Comparison of ENCODE assay signal across 23 cellular contexts in the genomic region with DNA sequence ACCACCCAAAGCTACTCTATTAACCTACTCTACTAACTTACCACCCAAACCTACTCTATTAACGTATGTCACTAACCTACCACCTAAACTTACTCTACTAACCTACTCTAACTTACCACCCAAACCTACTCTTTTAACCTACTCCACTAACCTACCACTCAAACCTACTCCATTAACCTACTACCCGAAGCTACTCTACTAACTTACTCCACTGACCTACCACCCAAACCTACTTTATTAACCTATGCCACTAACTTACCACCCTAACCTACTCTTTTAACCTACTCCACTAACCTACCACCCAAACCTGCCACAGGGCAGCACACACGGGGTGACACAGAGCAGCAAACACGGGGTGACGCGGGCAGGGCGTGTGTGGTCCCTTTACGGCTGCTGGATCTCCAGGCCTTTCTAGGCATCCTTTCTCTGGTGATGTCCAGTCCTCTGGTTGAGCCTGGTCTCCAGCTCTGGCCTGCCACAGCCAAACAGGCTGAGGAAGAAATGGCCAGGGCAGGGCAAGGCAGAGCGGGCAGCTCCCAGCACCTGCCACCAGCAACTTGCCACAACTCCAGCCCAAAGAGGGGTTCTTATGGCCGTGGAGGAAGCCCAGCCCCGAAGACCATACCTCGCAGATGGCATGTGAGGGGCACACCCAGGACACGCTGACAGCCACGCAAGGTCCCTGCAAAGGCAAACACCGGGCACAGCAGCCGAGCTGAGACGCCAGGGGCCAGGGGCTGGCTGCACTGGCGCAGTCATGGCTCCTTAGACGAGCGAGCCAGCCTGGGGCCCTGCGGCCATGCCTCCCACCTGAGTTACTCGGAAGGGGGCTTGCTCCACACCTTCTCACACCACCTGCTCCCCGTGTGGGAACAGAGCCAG. TPM values are rescaled to one million over a fixed set of nuclear protein-coding genes. Genes with fewer than 3 reads are reported as not detected.
DNase-seq lines count a peak whose midpoint lies in the region; ATAC-seq and TF ChIP-seq lines count a peak whose summit lies in the region.
"Had no signal": no experiment of that assay in that cellular context is flagged by ENCODE, and none has a peak within 500 bp of the region (broad histone marks: within the 10 kb centered on the region; RNA-seq: fewer than 3 reads in every experiment).

No MANE protein-coding gene starts in this region.

- H3K4me2 ChIP-seq in neuronal stem cell (ENCODE audit: insufficient read depth, low read length, poor library complexity, severe bottlenecking), result no peak overlapping the region
- H3K4me2 ChIP-seq: smooth muscle cell had no signal

- peak overlapping the region; percentile 5 for H2AK5ac ChIP-seq in neuronal stem cell (ENCODE audit: low read depth, low read length)

- no peak overlapping the region for H2BK12ac ChIP-seq in neuronal stem cell (ENCODE audit: low read length)

- no peaks in the 10 kb centered on the region for H3K36me3 ChIP-seq in neuronal stem cell (replicated peaks in 1 of 2; ENCODE audit: control insufficient read depth in 2 of 2, insufficient read depth in 2 of 2, low read length in 2 of 2)
- H3K36me3 ChIP-seq: heart right ventricle, upper lobe of right lung had no signal

- H3K4me1 Mint-ChIP-seq in stimulated activated naive CD8-positive, alpha-beta T cell treated with anti-CD3 and anti-CD28 coated beads, Interleukin-15, amount 100 ng/mL, for 72 hours, result no peaks in the 10 kb centered on the region
- peaks cover 60% of the 10 kb centered on the region for H3K4me1 Mint-ChIP-seq in endothelial cell (ENCODE audit: unreplicated experiment)
- H3K4me1 Mint-ChIP-seq: activated naive CD8-positive, alpha-beta T cell treated with anti-CD3 and anti-CD28 coated beads, Interleukin-2, amount 50 U/mL, for 24 hours; memory B cell; naive thymus-derived CD8-positive, alpha-beta T cell had no signal

- no peak overlapping the region for H2BK120ac ChIP-seq in neuronal stem cell (ENCODE audit: low read depth, low read length)

- no peak overlapping the region for H3K4me3 ChIP-seq in neuronal stem cell (ENCODE audit: low read length in 2 of 2)
- H3K4me3 ChIP-seq: coronary artery, heart right ventricle, SJCRH30, smooth muscle cell, upper lobe of right lung had no signal

- H3K27me3 ChIP-seq in neuronal stem cell (ENCODE audit: control insufficient read depth in 3 of 3, insufficient read depth in 3 of 3, low read depth in 1 of 3, low read length in 3 of 3), result no peaks in the 10 kb centered on the region
- H3K27me3 ChIP-seq: heart right ventricle, SJCRH30, upper lobe of right lung had no signal

- peaks cover 0 to 28% of the 10 kb centered on the region in 2 donors for H3K4me1 ChIP-seq in neuronal stem cell (ENCODE audit: control insufficient read depth in 2 of 2, insufficient read depth in 1 of 2, low read depth in 1 of 2, low read length in 2 of 2)

- TF ChIP-seq CTCF in endothelial cell (IDR thresholded peaks at IDR 0.05; ENCODE audit: unreplicated experiment), result no peak

- no peak overlapping the region for H2AFZ ChIP-seq in neuronal stem cell (ENCODE audit: low read length)

- no peak overlapping the region for H3K14ac ChIP-seq in neuronal stem cell (ENCODE audit: low read length)

- no peak overlapping the region for H3K4me3 Mint-ChIP-seq in stimulated activated naive CD8-positive, alpha-beta T cell treated with anti-CD3 and anti-CD28 coated beads, Interleukin-15, amount 100 ng/mL, for 72 hours
- peak overlapping the region; percentile 66 for H3K4me3 Mint-ChIP-seq in endothelial cell (ENCODE audit: unreplicated experiment)
- H3K4me3 Mint-ChIP-seq: activated naive CD8-positive, alpha-beta T cell treated with anti-CD3 and anti-CD28 coated beads, Interleukin-2, amount 50 U/mL, for 24 hours; memory B cell; naive thymus-derived CD8-positive, alpha-beta T cell had no signal

- H3K23ac ChIP-seq in neuronal stem cell (ENCODE audit: low read depth, low read length, poor library complexity), result no peak overlapping the region

- H3K36me3 Mint-ChIP-seq in endothelial cell (ENCODE audit: low read depth, unreplicated experiment), result peaks cover 21% of the 10 kb centered on the region
- H3K36me3 Mint-ChIP-seq: naive thymus-derived CD8-positive, alpha-beta T cell had no signal

- no peak overlapping the region for H2BK15ac ChIP-seq in neuronal stem cell (ENCODE audit: low read length)

- no peak for DNase-seq in stimulated activated naive CD8-positive, alpha-beta T cell treated with anti-CD3 and anti-CD28 coated beads, Interleukin-15, amount 100 ng/mL, for 72 hours
- DNase-seq in stimulated activated naive CD8-positive, alpha-beta T cell treated with anti-CD3 and anti-CD28 coated beads, Interleukin-15, Interleukin-2, amounts not matched to agents 100 U/mL and 50 U/mL, for 24 hours, result no peak
- DNase-seq in endothelial cell (ENCODE audit: low spot score) (no peak), neuronal stem cell (ENCODE audit: low spot score) (no peak), SIG-M5 (lab: John Stamatoyannopoulos, UW) (no peak), NCI-H2081 (lab: John Stamatoyannopoulos, UW) (no peak), medulla oblongata (ENCODE audit: extremely low spot score) (no peak), left lobe of liver (ENCODE audit: low spot score) (no peak)
- DNase-seq: activated CD4-positive, alpha-beta T cell treated with anti-CD3 and anti-CD28 coated beads, Interleukin-2, amount 50 U/mL, for 1 hour; activated CD8-positive, alpha-beta memory T cell treated with anti-CD3 and anti-CD28 coated beads, Interleukin-2, amount 50 U/mL, for 48 hours; activated naive CD8-positive, alpha-beta T cell treated with anti-CD3 and anti-CD28 coated beads, Interleukin-2, amount 50 U/mL, for 24 hours; heart right ventricle; KG1; naive thymus-derived CD8-positive, alpha-beta T cell; SJCRH30; stimulated activated CD4-positive, alpha-beta T cell treated with anti-CD3 and anti-CD28 coated beads, Interleukin-2, amount 100 ng/mL, for 48 hours; T-helper 2 cell; upper lobe of right lung had no signal

- no peak overlapping the region for H4K91ac ChIP-seq in neuronal stem cell (ENCODE audit: low read depth, low read length, poor library complexity)

- ATAC-seq in stimulated activated naive CD8-positive, alpha-beta T cell treated with anti-CD3 and anti-CD28 coated beads, Interleukin-15, amount 100 ng/mL, for 72 hours, result peak; percentile 37
- ATAC-seq in stimulated activated naive CD8-positive, alpha-beta T cell treated with anti-CD3 and anti-CD28 coated beads, Interleukin-15, Interleukin-2, amounts not matched to agents 100 U/mL and 50 U/mL, for 24 hours, result no peak
- ATAC-seq in left lobe of liver, result no peak
- ATAC-seq: activated naive CD8-positive, alpha-beta T cell treated with anti-CD3 and anti-CD28 coated beads, Interleukin-2, amount 50 U/mL, for 24 hours; heart right ventricle; naive thymus-derived CD8-positive, alpha-beta T cell; upper lobe of right lung had no signal

- H2BK5ac ChIP-seq in neuronal stem cell (ENCODE audit: low read length), result no peak overlapping the region

- peak overlapping the region; percentile 44 for H3K18ac ChIP-seq in neuronal stem cell (ENCODE audit: low read length)

- no peak overlapping the region for H3K4ac ChIP-seq in neuronal stem cell (ENCODE audit: low read length)

- H3K79me1 ChIP-seq in neuronal stem cell (ENCODE audit: low read depth, low read length), result peaks cover 20% of the 10 kb centered on the region

- H3K27ac Mint-ChIP-seq in stimulated activated naive CD8-positive, alpha-beta T cell treated with anti-CD3 and anti-CD28 coated beads, Interleukin-15, amount 100 ng/mL, for 72 hours, result no peak overlapping the region
- peak overlapping the region; percentile 99 for H3K27ac Mint-ChIP-seq in endothelial cell (ENCODE audit: unreplicated experiment)
- H3K27ac Mint-ChIP-seq: activated naive CD8-positive, alpha-beta T cell treated with anti-CD3 and anti-CD28 coated beads, Interleukin-2, amount 50 U/mL, for 24 hours; memory B cell had no signal

- no peak overlapping the region for H3K9ac ChIP-seq in neuronal stem cell (ENCODE audit: low read depth, low read length, poor library complexity)

- peaks cover 12% of the 10 kb centered on the region for H3K27me3 Mint-ChIP-seq in stimulated activated naive CD8-positive, alpha-beta T cell treated with anti-CD3 and anti-CD28 coated beads, Interleukin-15, amount 100 ng/mL, for 72 hours
- peaks cover 14% of the 10 kb centered on the region for H3K27me3 Mint-ChIP-seq in endothelial cell (ENCODE audit: unreplicated experiment)

- no peaks in the 10 kb centered on the region for H3K9me3 ChIP-seq in neuronal stem cell (replicated peaks in 1 of 2; ENCODE audit: control insufficient read depth in 2 of 2, insufficient read depth in 1 of 2, low read depth in 1 of 2, low read length in 2 of 2)
- H3K9me3 ChIP-seq: heart right ventricle, SJCRH30, upper lobe of right lung had no signal

- WGBS in neuronal stem cell (ENCODE audit: extremely low coverage in 2 of 2, insufficient read length in 2 of 2, insufficient replicate concordance in 1 of 2), 2 donors, result 100% methylated on average over 2 of the region's 23 CpGs

- H3K9me3 Mint-ChIP-seq in stimulated activated naive CD8-positive, alpha-beta T cell treated with anti-CD3 and anti-CD28 coated beads, Interleukin-15, amount 100 ng/mL, for 72 hours, result peaks cover 9 to 11% of the 10 kb centered on the region in 2 donors
- no peaks in the 10 kb centered on the region for H3K9me3 Mint-ChIP-seq in endothelial cell (ENCODE audit: unreplicated experiment)

- H3K27ac ChIP-seq in neuronal stem cell (replicated peaks; ENCODE audit: low read length), result no peak overlapping the region
- H3K27ac ChIP-seq: C4-2B, SJCRH30, upper lobe of right lung, VCaP had no signal

- H4K8ac ChIP-seq in neuronal stem cell (ENCODE audit: low read depth, low read length), result no peak overlapping the region

RNA-seq across cellular contexts. Expression of a gene that starts 25.7 kb away (rescaled TPM):
- total RNA-seq in endothelial cell (ENCODE audit: unreplicated experiment), result 521 TPM
- 105 TPM for polyA plus RNA-seq in neuronal stem cell (2013, experiment 1 of 2)
- polyA plus RNA-seq in neuronal stem cell (2013, experiment 2 of 2), result 108 TPM
- 9.4 TPM for total RNA-seq in left lobe of liver

Comparison
In these comparisons a context has a peak if more than half of its experiments do, and no peak if none do; other contexts are left out.
1. RNA of a gene that starts 25.7 kb away (total RNA-seq): 521 TPM in endothelial cell (single experiment); 9.4 TPM in left lobe of liver (single experiment); every median in the first group is over 10 times any median in the second.